In genomic region chr2:172430671-172431070, GRCh38 we compare ENCODE assay signal across 1 cellular context.
TF ChIP-seq lines count a peak whose summit lies in the region.

No MANE protein-coding gene starts in this region.

TF ChIP-seq in SK-N-SH, 30 proteins besides CTCF, POLR2A, EP300 and RAD21:
- no peak for TF ChIP-seq REST (IDR thresholded peaks at IDR 0.05; ENCODE audit: low read depth, low read length)
- peak; percentile 52 for TF ChIP-seq JUND (IDR thresholded peaks at IDR 0.05)
- peak; percentile 36; the same call in 1 of the 2 replicates for TF ChIP-seq NFIC (IDR thresholded peaks at IDR 0.05; ENCODE audit: borderline replicate concordance)
- no peak for TF ChIP-seq PBX3 (IDR thresholded peaks at IDR 0.05)
- TF ChIP-seq SMC3 (IDR thresholded peaks at IDR 0.05; ENCODE audit: low read depth, low read length) = no peak
- TF ChIP-seq FOXJ3 (CRISPR knock-in tag; IDR thresholded peaks at IDR 0.05) = no peak
- peak; percentile 67 for TF ChIP-seq FOSL2 (IDR thresholded peaks at IDR 0.05; ENCODE audit: borderline replicate concordance, low read depth)
